9 cellular contexts compared by ENCODE assay signal in genomic region chr15:67884514-67885225, GRCh38. TPM values are rescaled to one million over a fixed set of nuclear protein-coding genes. Genes with fewer than 3 reads are reported as not detected.
DNase-seq lines count a peak whose midpoint lies in the region; ATAC-seq and TF ChIP-seq lines count a peak whose summit lies in the region.
"Had no signal": no experiment of that assay in that cellular context is flagged by ENCODE, and none has a peak within 500 bp of the region (broad histone marks: within the 10 kb centered on the region; RNA-seq: fewer than 3 reads in every experiment).

No MANE protein-coding gene starts in this region.

- H3K27me3 ChIP-seq in CD8-positive, alpha-beta T cell (ENCODE audit: insufficient read depth, low read length): no peaks in the 10 kb centered on the region
- H3K27me3 ChIP-seq in rectal smooth muscle tissue (ENCODE audit: control insufficient read depth, insufficient read depth, low read length): no peaks in the 10 kb centered on the region
- H3K27me3 ChIP-seq in vagina: no peaks in the 10 kb centered on the region

- no peak for TF ChIP-seq CTCF in CD8-positive, alpha-beta T cell (IDR thresholded peaks at IDR 0.05)
- no peak for TF ChIP-seq CTCF in vagina (IDR thresholded peaks at IDR 0.05)

- DNase-seq in CD8-positive, alpha-beta T cell: peak in 6 of 7 experiments; percentile 17 to 64 (median 44)
- peak; percentile 59 for DNase-seq in Jurkat, Clone E6-1 (ENCODE audit: low read depth, low spot score)
- DNase-seq in T-helper 2 cell (peak in 4 of 5 experiments; percentile 9 to 20 (median 18)), astrocyte of the hippocampus (ENCODE audit: low read depth, low spot score) (peak; percentile 89), hippocampal formation (lab: John Stamatoyannopoulos, UW) (peak; percentile 46 to 67), vagina (ENCODE audit: extremely low spot score in 2 of 2) (no peak)

- H3K27ac ChIP-seq in CD8-positive, alpha-beta T cell (ENCODE audit: low read depth, low read length): no peak overlapping the region
- H3K27ac ChIP-seq in rectal smooth muscle tissue (ENCODE audit: low read depth, low read length): peak overlapping the region; percentile 89
- peak overlapping the region; percentile 81 for H3K27ac ChIP-seq in vagina

- intact Hi-C loops in CD8-positive, alpha-beta T cell (cut with DNase I, micrococcal nuclease): no loop called here
- intact Hi-C loops in vagina (cut with DNase I): no loop called here

- no peak for TF ChIP-seq POLR2A in vagina (IDR thresholded peaks at IDR 0.05)

- H3K27me3 Mint-ChIP-seq in CD8-positive, alpha-beta T cell (ENCODE audit: low read depth): peaks cover 17% of the 10 kb centered on the region

- no peaks in the 10 kb centered on the region for H3K9me3 Mint-ChIP-seq in CD8-positive, alpha-beta T cell

- H3K36me3 ChIP-seq in CD8-positive, alpha-beta T cell (ENCODE audit: insufficient read depth, low read length): no peaks in the 10 kb centered on the region
- H3K36me3 ChIP-seq in rectal smooth muscle tissue (ENCODE audit: control insufficient read depth, insufficient read depth, low read length): no peaks in the 10 kb centered on the region
- H3K36me3 ChIP-seq in vagina: no peaks in the 10 kb centered on the region

- H3K9ac ChIP-seq in rectal smooth muscle tissue (ENCODE audit: low read length): peak overlapping the region; percentile 70

- no peak overlapping the region for H3K27ac Mint-ChIP-seq in CD8-positive, alpha-beta T cell

- peaks cover 16% of the 10 kb centered on the region for H3K4me1 ChIP-seq in CD8-positive, alpha-beta T cell (ENCODE audit: insufficient read depth, low read length)
- H3K4me1 ChIP-seq in rectal smooth muscle tissue (ENCODE audit: control insufficient read depth, insufficient read depth, low read length): peaks cover 12% of the 10 kb centered on the region
- H3K4me1 ChIP-seq in vagina: peaks cover 28% of the 10 kb centered on the region

- H3K4me3 ChIP-seq in CD8-positive, alpha-beta T cell (ENCODE audit: low read depth, low read length): peak overlapping the region; percentile 48
- H3K4me3 ChIP-seq in Jurkat, Clone E6-1 (ENCODE audit: low read length): peak overlapping the region; percentile 57
- H3K4me3 ChIP-seq in rectal smooth muscle tissue (ENCODE audit: low read length): peak overlapping the region; percentile 63
- peak overlapping the region; percentile 50 for H3K4me3 ChIP-seq in vagina

- POLR2A ChIA-PET in CD8-positive, alpha-beta T cell (lab: Charles Lee): no interaction called here

- CTCF ChIA-PET in CD8-positive, alpha-beta T cell (lab: Charles Lee): interaction anchor here (0.7 kb wide), 1 partner anchor 482 kb away, joined by 3 read pairs; no protein-coding TSS in a partner anchor

- ATAC-seq in CD8-positive, alpha-beta T cell: peak; percentile 81
- no peak for ATAC-seq in HG03175 (IDR thresholded peaks at IDR 0.05; ENCODE audit: unreplicated experiment)

- H3K4me1 Mint-ChIP-seq in CD8-positive, alpha-beta T cell (ENCODE audit: low read depth): peaks cover 21% of the 10 kb centered on the region

- H3K36me3 Mint-ChIP-seq in CD8-positive, alpha-beta T cell: no peaks in the 10 kb centered on the region

- H3K9me3 ChIP-seq in CD8-positive, alpha-beta T cell (ENCODE audit: low read length): no peaks in the 10 kb centered on the region
- H3K9me3 ChIP-seq in vagina: no peaks in the 10 kb centered on the region

- peak overlapping the region; percentile 80 for H3K4me3 Mint-ChIP-seq in CD8-positive, alpha-beta T cell

RNA-seq across cellular contexts. Expression of gene RNU6-1, which starts 44.8 kb away (rescaled TPM):
- total RNA-seq in CD8-positive, alpha-beta T cell: not detected
- polyA plus RNA-seq in Jurkat, Clone E6-1 (2012; ENCODE audit: insufficient read depth, insufficient read length): not detected
- total RNA-seq in vagina: not detected
- total RNA-seq: HT1080 had no signal

RNA-seq across cellular contexts. Expression of gene SKOR1, which starts 59.4 kb away (rescaled TPM):
- total RNA-seq in CD8-positive, alpha-beta T cell: 1 to 10 TPM; 1.8 to 2.3 TPM
- polyA plus RNA-seq in Jurkat, Clone E6-1 (2012; ENCODE audit: insufficient read depth, insufficient read length): not detected
- total RNA-seq in vagina: 0.25 TPM
- total RNA-seq: HT1080 had no signal

Comparison
In these comparisons a context has a peak if more than half of its experiments do, and no peak if none do; other contexts are left out.
1. DNase-seq: peak in CD8-positive, alpha-beta T cell (6 of 7), Jurkat, Clone E6-1 (single experiment), T-helper 2 cell (4 of 5), astrocyte of the hippocampus (single experiment) and hippocampal formation (2 of 2); none in vagina (0 of 2).
2. Peak in every context shown above with its lines, with median percentiles within 50 percentile points of each other: H3K4me3 ChIP-seq.